15 cellular contexts compared by ENCODE assay signal in the genomic region with DNA sequence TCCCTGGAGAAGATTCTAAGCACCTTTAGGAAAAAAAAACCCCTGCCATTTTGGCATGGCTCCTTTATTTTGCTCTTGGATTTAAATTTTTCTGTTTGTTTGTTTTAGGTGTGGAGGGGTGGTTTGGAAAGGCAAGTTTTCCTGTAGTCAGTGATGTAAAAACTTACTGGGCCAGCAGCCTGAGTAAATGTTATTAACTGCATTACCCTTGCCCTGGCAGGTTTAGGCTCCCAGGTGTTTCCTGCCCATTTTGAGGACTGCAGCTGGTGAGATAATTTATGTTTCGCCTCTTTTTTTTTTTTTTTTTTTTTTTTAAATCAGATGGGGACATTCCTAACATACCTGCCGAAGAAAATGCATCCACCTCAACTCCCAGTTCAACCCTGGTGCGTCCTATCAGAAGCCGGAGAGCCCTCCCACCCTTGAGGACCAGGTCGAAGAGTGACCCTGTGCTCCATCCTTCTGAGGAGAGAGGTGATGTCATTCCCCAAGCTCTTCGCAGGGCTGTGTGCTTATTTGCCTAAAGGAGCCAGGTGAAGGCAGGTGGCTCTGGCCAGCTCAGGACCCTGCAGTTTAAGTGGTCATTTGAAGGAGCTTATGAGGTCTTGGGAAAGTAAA.
DNase-seq lines count a peak whose midpoint lies in the region; ATAC-seq and TF ChIP-seq lines count a peak whose summit lies in the region.
"Had no signal": no experiment of that assay in that cellular context is flagged by ENCODE, and none has a peak within 500 bp of the region (broad histone marks: within the 10 kb centered on the region; RNA-seq: fewer than 3 reads in every experiment).

No MANE protein-coding gene starts in this region.

- no peaks in the 10 kb centered on the region for H3K9me3 ChIP-seq in body of pancreas
- H3K9me3 ChIP-seq: testis had no signal

- peak overlapping the region in 3 of 4 donors; percentile 23 to 38 (median 35) for H3K27ac ChIP-seq in body of pancreas
- H3K27ac ChIP-seq: testis had no signal

- H3K36me3 ChIP-seq in body of pancreas (replicated peaks in 1 of 2; ENCODE audit: insufficient read depth in 1 of 2, low read depth in 2 of 2) = no peaks in the 10 kb centered on the region

- H3K4me1 ChIP-seq in body of pancreas = peaks cover 36% of the 10 kb centered on the region
- H3K4me1 ChIP-seq: testis had no signal

- ATAC-seq in body of pancreas (peak; percentile 83), HG03442 (IDR thresholded peaks at IDR 0.05; ENCODE audit: unreplicated experiment) (no peak)
- ATAC-seq: activated CD4-positive, CD25-positive, alpha-beta regulatory T cell treated with anti-CD3 and anti-CD28 coated beads, Interleukin-2, amount 50 U/mL, for 24 hours; effector memory CD8-positive, alpha-beta T cell; K562 had no signal

- 15 to 32% methylated on average over 6 of the region's 6 CpGs for WGBS in body of pancreas, 2 donors

- DNase-seq in DMS79 (lab: John Stamatoyannopoulos, UW) (peak; percentile 13), NCI-H1436 treated with DMSO at 0.1 percent for 48 hours (lab: John Stamatoyannopoulos, UW) (peak; percentile 8), body of pancreas (peak in 3 of 4 donors; percentile 41 to 73 (median 60)), lung microvascular endothelial cell (ENCODE audit: low read depth in 2 of 2) (peak; percentile 53 to 96), inferior parietal cortex (ENCODE audit: extremely low spot score) (no peak), cerebellar cortex (ENCODE audit: low spot score) (no peak)
- DNase-seq in stimulated activated CD4-positive, alpha-beta T cell treated with anti-CD3 and anti-CD28 coated beads, Interleukin-4, amount 100 ng/mL, for 1 hour = no peak
- DNase-seq: activated CD8-positive, alpha-beta memory T cell treated with anti-CD3 and anti-CD28 coated beads, Interleukin-2, amount 50 U/mL, for 48 hours; effector memory CD8-positive, alpha-beta T cell; OCI-M1; retina; testis had no signal

- H3K4me3 ChIP-seq in body of pancreas = no peak overlapping the region
- H3K4me3 ChIP-seq: K562, testis had no signal

- intact Hi-C loops in body of pancreas (cut with DNase I) = no loop called here

- no peak for TF ChIP-seq POLR2A in body of pancreas (IDR thresholded peaks at IDR 0.05)

- TF ChIP-seq CTCF in body of pancreas (IDR thresholded peaks at IDR 0.05) = no peak

- H3K27me3 ChIP-seq in body of pancreas = no peaks in the 10 kb centered on the region
- H3K27me3 ChIP-seq: testis had no signal

Comparison
In these comparisons a context has a peak if more than half of its experiments do, and no peak if none do; other contexts are left out.
1. DNase-seq: peak in DMS79 (single experiment), NCI-H1436 treated with DMSO at 0.1 percent for 48 hours (single experiment), body of pancreas (3 of 4) and lung microvascular endothelial cell (2 of 2); none in inferior parietal cortex (single experiment), cerebellar cortex (single experiment) and stimulated activated CD4-positive, alpha-beta T cell treated with anti-CD3 and anti-CD28 coated beads, Interleukin-4, amount 100 ng/mL, for 1 hour (single experiment).